8 cellular contexts compared by ENCODE assay signal in the genomic region with DNA sequence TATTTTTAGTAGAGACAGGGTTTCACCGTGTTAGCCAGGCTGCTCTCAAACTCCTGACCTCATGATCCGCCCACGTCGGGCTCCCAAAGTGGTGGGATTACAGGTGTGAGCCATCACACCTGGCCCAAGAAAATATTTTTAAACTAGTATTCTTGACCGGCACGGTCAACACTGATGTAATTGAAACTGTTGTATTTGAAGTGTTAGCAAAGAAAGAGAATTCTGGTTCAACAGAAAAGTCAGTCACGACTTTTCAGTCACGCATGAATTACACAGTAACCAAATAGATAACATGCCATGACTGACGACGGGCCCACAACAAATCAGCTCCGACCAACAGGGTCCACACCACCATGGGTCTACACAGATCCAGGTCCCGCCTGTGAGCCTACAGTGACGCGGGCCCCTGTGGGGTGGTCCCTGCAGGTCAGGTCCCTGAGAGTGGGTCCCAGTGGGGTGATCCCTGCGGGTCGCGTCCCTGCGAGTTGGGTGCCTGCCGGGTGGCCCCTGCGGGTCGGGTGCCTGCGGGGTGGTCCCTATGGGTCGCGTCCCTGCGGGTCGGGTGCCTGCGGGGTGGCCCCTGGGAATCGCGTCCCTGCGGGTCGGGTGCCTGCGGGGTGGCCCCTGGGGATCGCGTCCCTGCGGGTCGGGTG. TPM values are rescaled to one million over a fixed set of nuclear protein-coding genes. Genes with fewer than 3 reads are reported as not detected.
A peak's percentile ranks its signal among the peaks of the same experiment; 100 is the strongest.
DNase-seq lines count a peak whose midpoint lies in the region; ATAC-seq, FAIRE-seq and TF ChIP-seq lines count a peak whose summit lies in the region.

No MANE protein-coding gene starts in this region.

- peak overlapping the region; percentile 82 for H3K4me3 Mint-ChIP-seq in activated T-cell treated with anti-CD3 and anti-CD28 coated beads, Interleukin-2, amount 50 U/mL, for 24 hours

- peaks cover 43% of the 10 kb centered on the region for H3K4me1 Mint-ChIP-seq in activated T-cell treated with anti-CD3 and anti-CD28 coated beads, Interleukin-2, amount 50 U/mL, for 24 hours (ENCODE audit: low read depth)

- ATAC-seq in pancreas, result no peak

- H3K4me1 ChIP-seq in BLaER1 (peaks cover 68% of the 10 kb centered on the region), HAP-1 (peaks cover 13% of the 10 kb centered on the region), pancreas (peaks cover 0 to 5% (median 4%) of the 10 kb centered on the region in 3 donors)

- H3K4me2 ChIP-seq in BLaER1, result peak overlapping the region; percentile 92

- peak overlapping the region; percentile 96 for H3K9ac ChIP-seq in BLaER1

- no peaks in the 10 kb centered on the region for H3K27me3 ChIP-seq in BLaER1
- no peaks in the 10 kb centered on the region for H3K27me3 ChIP-seq in HAP-1 (ENCODE audit: low read depth)
- H3K27me3 ChIP-seq in pancreas, result no peaks in the 10 kb centered on the region

- no peaks in the 10 kb centered on the region for H3K9me3 Mint-ChIP-seq in activated T-cell treated with anti-CD3 and anti-CD28 coated beads, Interleukin-2, amount 50 U/mL, for 24 hours

- intact Hi-C loops in pancreas (cut with DNase I), result no loop called here

- in situ Hi-C loops in HAP-1 (cut with MboI; ENCODE audit: low sequenced_read_pairs), result no loop called here

- 7 to 14% methylated on average over 24 to 36 of the region's 36 CpGs for WGBS in pancreas, 2 donors

- H3K36me3 ChIP-seq in BLaER1 (peaks cover 11% of the 10 kb centered on the region; the same call in 1 of the 2 replicates), HAP-1 (replicated peaks) (peaks cover 7% of the 10 kb centered on the region; the same call in 1 of the 2 replicates), pancreas (no peaks in the 10 kb centered on the region)

- FAIRE-seq in pancreas (lab: Jason Lieb, UNC), result no peak

- peak overlapping the region; percentile 97 for H3K4me3 ChIP-seq in BLaER1
- H3K4me3 ChIP-seq in HAP-1, result peak overlapping the region; percentile 49
- peak overlapping the region; percentile 69 for H3K4me3 ChIP-seq in fibroblast of mammary gland (ENCODE audit: control insufficient read depth, low read depth, low read length)
- peak overlapping the region; percentile 44 to 90 (median 84) for H3K4me3 ChIP-seq in pancreas

- no peaks in the 10 kb centered on the region for H3K9me3 ChIP-seq in BLaER1
- no peaks in the 10 kb centered on the region for H3K9me3 ChIP-seq in HAP-1
- no peaks in the 10 kb centered on the region for H3K9me3 ChIP-seq in pancreas

- H3K27ac Mint-ChIP-seq in activated T-cell treated with anti-CD3 and anti-CD28 coated beads, Interleukin-2, amount 50 U/mL, for 24 hours, result peak overlapping the region; percentile 92

- DNase-seq in HAP-1 (ENCODE audit: low spot score in 2 of 2) (no peak), fibroblast of mammary gland (ENCODE audit: low read depth) (peak; percentile 27), pancreas (peak in 3 of 6 donors; percentile 41 to 81 (median 63)), NCI-H524 treated with DMSO at 0.1 percent for 48 hours (lab: John Stamatoyannopoulos, UW) (no peak), GF-D8 (lab: John Stamatoyannopoulos, UW) (no peak)
- peak; percentile 74 for DNase-seq in activated T-cell treated with anti-CD3 and anti-CD28 coated beads, Interleukin-2, amount 50 U/mL, for 24 hours
- no peak for DNase-seq in central memory CD4-positive, alpha-beta T cell

- H3K27ac ChIP-seq in BLaER1 (peak overlapping the region; percentile 99), pancreas (peak overlapping the region; percentile 69 to 91 (median 88))

- H3K36me3 Mint-ChIP-seq in activated T-cell treated with anti-CD3 and anti-CD28 coated beads, Interleukin-2, amount 50 U/mL, for 24 hours (ENCODE audit: low read depth), result peaks cover 39% of the 10 kb centered on the region

- H3K27me3 Mint-ChIP-seq in activated T-cell treated with anti-CD3 and anti-CD28 coated beads, Interleukin-2, amount 50 U/mL, for 24 hours, result no peaks in the 10 kb centered on the region

- TF ChIP-seq CTCF in fibroblast of mammary gland (conservative IDR thresholded peaks at IDR 0.05; ENCODE audit: control insufficient read depth, insufficient read depth, low read depth, low read length), result no peak
- TF ChIP-seq CTCF in pancreas (IDR thresholded peaks at IDR 0.05), result no peak

- peaks cover 2% of the 10 kb centered on the region; the same call in 1 of the 2 replicates for H4K20me1 ChIP-seq in BLaER1

RNA-seq across cellular contexts. Expression of a gene that starts 1.0 kb away (rescaled TPM):
- total RNA-seq in pancreas, result 1 to 10 TPM; 4.1 to 8.2 (median 5.2) TPM
- 10 to 100 TPM in 1 of 2 donors, 1 to 10 TPM in 1; 8.8 to 10.4 TPM for polyA plus RNA-seq in pancreas

RNA-seq across cellular contexts. Expression of a gene that starts 27.3 kb away (rescaled TPM):
- 10 to 100 TPM in 2 of 6 donors, 1 to 10 TPM in 4; 4.4 to 13.1 (median 7.9) TPM for total RNA-seq in pancreas
- 10 to 100 TPM; 17.4 to 37.8 TPM for polyA plus RNA-seq in pancreas

RNA-seq across cellular contexts. Expression of a gene that starts 32.2 kb away (rescaled TPM):
- total RNA-seq in pancreas, result 10 to 100 TPM; 10.5 to 19.2 (median 13.9) TPM
- 10 to 100 TPM; 28.4 to 36.6 TPM for polyA plus RNA-seq in pancreas

RNA-seq across cellular contexts. Expression of a gene that starts 51.9 kb away (rescaled TPM):
- 10 to 100 TPM; 10.1 to 23.4 (median 13.0) TPM for total RNA-seq in pancreas
- polyA plus RNA-seq in pancreas, result 10 to 100 TPM in 1 of 2 donors, 1 to 10 TPM in 1; 6.5 to 14.8 TPM

Comparison
In these comparisons a context has a peak if more than half of its experiments do, and no peak if none do; other contexts are left out.
1. DNase-seq: peak in activated T-cell treated with anti-CD3 and anti-CD28 coated beads, Interleukin-2, amount 50 U/mL, for 24 hours (single experiment) and fibroblast of mammary gland (single experiment); none in HAP-1 (0 of 2), central memory CD4-positive, alpha-beta T cell (single experiment), NCI-H524 treated with DMSO at 0.1 percent for 48 hours (single experiment) and GF-D8 (single experiment).
2. Peak in every context shown above with its lines, with median percentiles within 50 percentile points of each other: H3K4me3 ChIP-seq.